In the genomic region with DNA sequence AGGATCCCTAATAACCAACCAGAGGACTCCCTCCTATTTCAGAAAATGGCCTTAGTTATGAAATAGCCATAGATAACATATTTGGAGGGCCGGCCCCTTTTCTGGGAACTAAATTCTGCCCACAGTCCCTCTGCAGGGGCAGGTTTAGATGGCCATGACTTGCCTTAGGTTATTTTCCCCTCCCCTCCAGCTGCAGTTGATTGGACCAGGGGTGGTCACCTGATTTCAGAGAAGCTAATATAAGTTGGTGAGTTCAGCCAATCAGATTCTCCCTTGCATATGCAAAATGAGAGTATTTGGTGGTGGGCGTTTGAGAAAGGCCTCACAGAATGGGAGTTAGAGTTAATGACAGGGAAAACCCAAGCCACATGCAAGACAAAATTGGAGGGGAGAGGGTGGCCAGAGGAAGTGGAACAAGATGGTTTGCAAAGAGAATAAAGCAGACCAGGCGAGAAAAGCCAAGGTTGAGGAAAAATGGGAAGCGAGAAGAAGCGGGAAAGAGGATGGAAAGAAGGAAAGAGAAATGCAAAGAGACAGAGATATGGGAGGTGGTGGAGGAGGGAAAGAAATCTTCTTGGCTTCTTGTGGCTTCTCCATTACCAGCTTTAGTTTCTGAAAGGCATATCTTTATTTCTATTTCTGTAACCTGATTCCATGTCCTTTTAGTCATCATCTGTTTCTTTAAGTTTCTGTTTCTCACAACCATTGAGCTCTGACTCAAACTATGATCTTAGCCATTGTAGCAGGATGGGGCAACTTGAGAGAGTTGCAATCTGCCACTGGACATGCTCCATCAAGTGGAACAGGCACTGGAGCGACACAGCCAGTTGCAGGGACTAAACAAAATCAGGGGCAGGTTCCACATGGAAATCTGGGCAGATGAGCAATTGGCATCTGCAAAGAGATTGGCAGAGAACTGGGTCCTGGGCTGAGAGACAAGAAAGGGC, we compare ENCODE assay signal across 11 cellular contexts.
A peak's percentile ranks its signal among the peaks of the same experiment; 100 is the strongest.
DNase-seq lines count a peak whose midpoint lies in the region; ATAC-seq lines count a peak whose summit lies in the region.
"Had no signal": no experiment of that assay in that cellular context is flagged by ENCODE, and none has a peak within 500 bp of the region (broad histone marks: within the 10 kb centered on the region; RNA-seq: fewer than 3 reads in every experiment).

No MANE protein-coding gene starts in this region.

- H3K27ac Mint-ChIP-seq in activated CD4-positive, alpha-beta T cell treated with anti-CD3 and anti-CD28 coated beads for 36 hours = peak overlapping the region; percentile 78

- DNase-seq in activated CD4-positive, alpha-beta T cell treated with anti-CD3 and anti-CD28 coated beads for 36 hours = peak; percentile 21
- no peak for DNase-seq in activated CD4-positive, alpha-beta T cell treated with anti-CD3 and anti-CD28 coated beads for 1 hour
- DNase-seq in NAMALWA (ENCODE audit: low spot score) (peak; percentile 12), kidney glomerular epithelial cell (lab: John Stamatoyannopoulos, UW) (peak; percentile 41), C1 segment of cervical spinal cord (lab: John Stamatoyannopoulos, UW) (no peak), dedifferentiated amniotic fluid mesenchymal stem cell (ENCODE audit: extremely low spot score) (no peak), NCI-H1092 (lab: John Stamatoyannopoulos, UW) (no peak)
- DNase-seq: Kasumi-1 had no signal

- H3K4me3 Mint-ChIP-seq in activated CD4-positive, alpha-beta T cell treated with anti-CD3 and anti-CD28 coated beads for 36 hours = no peak overlapping the region

- H3K9me3 Mint-ChIP-seq in activated CD4-positive, alpha-beta T cell treated with anti-CD3 and anti-CD28 coated beads for 36 hours (ENCODE audit: low read depth) = no peaks in the 10 kb centered on the region

- intact Hi-C loops in activated CD4-positive, alpha-beta T cell treated with anti-CD3 and anti-CD28 coated beads for 36 hours (cut with DNase I, micrococcal nuclease) = loop anchor here in 1 of 2 experiments (10.0 kb wide), 2 partner anchors 469 to 731 kb away; partner anchors contain the start of genes CAMKMT and PREPL

- CTCF ChIA-PET in activated CD4-positive, alpha-beta T cell treated with anti-CD3 and anti-CD28 coated beads for 36 hours (lab: Charles Lee) = interaction anchor here (0.7 kb wide), 3 partner anchors 44 to 570 kb away, joined by 3 to 5 read pairs (median 3); no protein-coding TSS in a partner anchor

- POLR2A ChIA-PET in activated CD4-positive, alpha-beta T cell treated with anti-CD3 and anti-CD28 coated beads for 36 hours (lab: Charles Lee) = no interaction called here

- ATAC-seq in activated CD4-positive, alpha-beta T cell treated with anti-CD3 and anti-CD28 coated beads for 36 hours = peak; percentile 24
- peak; percentile 59 for ATAC-seq in HG02610 (IDR thresholded peaks at IDR 0.05; ENCODE audit: unreplicated experiment)
- ATAC-seq: A549, left lobe of liver had no signal

- H3K27me3 Mint-ChIP-seq in activated CD4-positive, alpha-beta T cell treated with anti-CD3 and anti-CD28 coated beads for 36 hours = peaks cover 11% of the 10 kb centered on the region

- peaks cover 31% of the 10 kb centered on the region for H3K4me1 Mint-ChIP-seq in activated CD4-positive, alpha-beta T cell treated with anti-CD3 and anti-CD28 coated beads for 36 hours

- H3K36me3 Mint-ChIP-seq in activated CD4-positive, alpha-beta T cell treated with anti-CD3 and anti-CD28 coated beads for 36 hours (ENCODE audit: low read depth) = no peaks in the 10 kb centered on the region

Comparison
In these comparisons a context has a peak if more than half of its experiments do, and no peak if none do; other contexts are left out.
1. DNase-seq: peak in activated CD4-positive, alpha-beta T cell treated with anti-CD3 and anti-CD28 coated beads for 36 hours (single experiment), NAMALWA (single experiment) and kidney glomerular epithelial cell (single experiment); none in activated CD4-positive, alpha-beta T cell treated with anti-CD3 and anti-CD28 coated beads for 1 hour (single experiment), C1 segment of cervical spinal cord (0 of 14), dedifferentiated amniotic fluid mesenchymal stem cell (single experiment) and NCI-H1092 (single experiment).